Comparison of ENCODE assay signal across 12 cellular contexts in genomic region chr7:55066479-55066878, GRCh38. TPM values are rescaled to one million over a fixed set of nuclear protein-coding genes. Genes with fewer than 3 reads are reported as not detected.
DNase-seq lines count a peak whose midpoint lies in the region; ATAC-seq and TF ChIP-seq lines count a peak whose summit lies in the region.
"Had no signal": no experiment of that assay in that cellular context is flagged by ENCODE, and none has a peak within 500 bp of the region (broad histone marks: within the 10 kb centered on the region; RNA-seq: fewer than 3 reads in every experiment).

No MANE protein-coding gene starts in this region.

- peak overlapping the region; percentile 72 for H3K4me2 ChIP-seq in SK-N-SH

- no peak for TF ChIP-seq EP300 in SK-N-SH (IDR thresholded peaks at IDR 0.05; ENCODE audit: borderline replicate concordance in 1 of 2, low read depth in 1 of 2, low read length in 1 of 2)

- peak overlapping the region in 1 of 2 experiments; percentile 7; a peak in 1 of 4 replicates for H3K4me3 ChIP-seq in SK-N-SH (ENCODE audit: low read depth in 2 of 2, low read length in 1 of 2)
- H3K4me3 ChIP-seq in ectodermal cell (ENCODE audit: insufficient read depth, low read depth, low read length), result no peak overlapping the region
- H3K4me3 ChIP-seq in upper lobe of right lung, result no peak overlapping the region

- TF ChIP-seq CTCF in SK-N-SH (IDR thresholded peaks at IDR 0.05) (no peak), upper lobe of right lung (IDR thresholded peaks at IDR 0.05) (no peak)

- POLR2A ChIA-PET in SK-N-SH (lab: Yijun Ruan, JAX), result no interaction called here

- no peaks in the 10 kb centered on the region; the same call in 1 of the 2 replicates for H4K20me1 ChIP-seq in SK-N-SH (ENCODE audit: insufficient read depth)

- DNase-seq in SK-N-SH (no peak), myocyte (ENCODE audit: low read depth) (peak; percentile 70), upper lobe of right lung (no peak), CD1c-positive myeloid dendritic cell (ENCODE audit: extremely low spot score) (no peak), NCI-H345 treated with DMSO at 0.1 percent for 48 hours (lab: John Stamatoyannopoulos, UW; ENCODE audit: unreplicated experiment) (no peak)
- no peak for DNase-seq in stimulated activated CD4-positive, alpha-beta T cell treated with anti-CD3 and anti-CD28 coated beads, Interleukin-4, amount 100 ng/mL, for 4 hours
- DNase-seq: activated gamma-delta T cell treated with Interleukin-2 at 50 U/mL for 16 hours, KG1, NCI-H524 treated with DMSO at 0.1 percent for 48 hours had no signal

- H3K36me3 ChIP-seq in SK-N-SH (replicated peaks in 1 of 2; ENCODE audit: control insufficient read depth in 1 of 2, insufficient read depth in 2 of 2, low read length in 1 of 2) (peaks cover 3 to 32% of the 10 kb centered on the region in 2 experiments), ectodermal cell (ENCODE audit: control insufficient read depth, insufficient read depth, low read length) (no peaks in the 10 kb centered on the region), upper lobe of right lung (no peaks in the 10 kb centered on the region)

- CTCF ChIA-PET in SK-N-SH (lab: Yijun Ruan, JAX), result interaction anchor here (1.0 to 2.4 kb wide), 4 partner anchors 46 to 278 kb away, joined by 3 to 13 read pairs (median 4); no protein-coding TSS in a partner anchor

- H3F3A ChIP-seq in SK-N-SH (replicated peaks; ENCODE audit: insufficient read depth), result peaks cover 42% of the 10 kb centered on the region

- H3K9me3 ChIP-seq in SK-N-SH, result no peaks in the 10 kb centered on the region
- no peaks in the 10 kb centered on the region for H3K9me3 ChIP-seq in ectodermal cell (ENCODE audit: control insufficient read depth, low read length)
- H3K9me3 ChIP-seq in upper lobe of right lung, result no peaks in the 10 kb centered on the region

- no peak for TF ChIP-seq RAD21 in SK-N-SH (IDR thresholded peaks at IDR 0.05; ENCODE audit: low read length)

- H3K79me2 ChIP-seq in SK-N-SH (ENCODE audit: insufficient read depth), result peaks cover 85% of the 10 kb centered on the region

- H3K9me2 ChIP-seq in SK-N-SH, result no peaks in the 10 kb centered on the region

- no peak overlapping the region for H2AFZ ChIP-seq in SK-N-SH (ENCODE audit: low read depth)

- H3K9ac ChIP-seq in SK-N-SH, result peak overlapping the region; percentile 70

- 74% methylated on average over 6 of the region's 6 CpGs for WGBS in SK-N-SH (ENCODE audit: low lambda C conversion rate)
- 30 to 39% methylated on average over 6 of the region's 6 CpGs for WGBS in ectodermal cell, 2 experiments

- H3K4me1 ChIP-seq in SK-N-SH (ENCODE audit: control insufficient read depth in 1 of 2, insufficient read depth in 2 of 2, low read depth in 1 of 2, low read length in 1 of 2), result peaks cover 13 to 51% of the 10 kb centered on the region in 2 experiments
- peaks cover 36% of the 10 kb centered on the region for H3K4me1 ChIP-seq in ectodermal cell (ENCODE audit: control insufficient read depth, insufficient read depth, low read length)
- H3K4me1 ChIP-seq in upper lobe of right lung, result peaks cover 17% of the 10 kb centered on the region

- ATAC-seq in SK-N-SH treated with all-trans-retinoic acid at 6 μM for 48 hours (no peak), upper lobe of right lung (peak; percentile 53)

- peak overlapping the region; percentile 82 to 97; a peak in 3 of 4 replicates for H3K27ac ChIP-seq in SK-N-SH (ENCODE audit: low read depth in 2 of 2, low read length in 1 of 2)
- H3K27ac ChIP-seq in ectodermal cell (ENCODE audit: insufficient read depth, low read depth, low read length, poor library complexity, severe bottlenecking), result peak overlapping the region; percentile 78
- peak overlapping the region; percentile 72 for H3K27ac ChIP-seq in upper lobe of right lung
- H3K27ac ChIP-seq: 22Rv1 had no signal

- H3K27me3 ChIP-seq in SK-N-SH (ENCODE audit: insufficient read depth), result no peaks in the 10 kb centered on the region
- no peaks in the 10 kb centered on the region for H3K27me3 ChIP-seq in ectodermal cell (ENCODE audit: control insufficient read depth, insufficient read depth, low read length, poor library complexity, severe bottlenecking)
- no peaks in the 10 kb centered on the region for H3K27me3 ChIP-seq in upper lobe of right lung

- intact Hi-C loops in upper lobe of right lung (cut with DNase I), result no loop called here

TF ChIP-seq in SK-N-SH, 30 proteins besides CTCF, POLR2A, EP300 and RAD21:
- TF ChIP-seq RXRA (IDR thresholded peaks at IDR 0.05; ENCODE audit: borderline replicate concordance, low read depth) (no peak), RFX5 (IDR thresholded peaks at IDR 0.05; ENCODE audit: low read length) (no peak), TEAD4 (IDR thresholded peaks at IDR 0.05; ENCODE audit: borderline replicate concordance, insufficient read depth) (no peak), NFIC (IDR thresholded peaks at IDR 0.05; ENCODE audit: borderline replicate concordance) (no peak), MXI1 (IDR thresholded peaks at IDR 0.05; ENCODE audit: low read depth, low read length) (no peak)
- TF ChIP-seq, protein P1, sequence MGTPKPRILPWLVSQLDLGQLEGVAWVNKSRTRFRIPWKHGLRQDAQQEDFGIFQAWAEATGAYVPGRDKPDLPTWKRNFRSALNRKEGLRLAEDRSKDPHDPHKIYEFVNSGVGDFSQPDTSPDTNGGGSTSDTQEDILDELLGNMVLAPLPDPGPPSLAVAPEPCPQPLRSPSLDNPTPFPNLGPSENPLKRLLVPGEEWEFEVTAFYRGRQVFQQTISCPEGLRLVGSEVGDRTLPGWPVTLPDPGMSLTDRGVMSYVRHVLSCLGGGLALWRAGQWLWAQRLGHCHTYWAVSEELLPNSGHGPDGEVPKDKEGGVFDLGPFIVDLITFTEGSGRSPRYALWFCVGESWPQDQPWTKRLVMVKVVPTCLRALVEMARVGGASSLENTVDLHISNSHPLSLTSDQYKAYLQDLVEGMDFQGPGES (IDR thresholded peaks at IDR 0.05; ENCODE audit: low read depth, low read length), result no peak

TF ChIP-seq in SK-N-SH treated with all-trans-retinoic acid at 6 μM for 48 hours, 23 proteins besides CTCF, POLR2A, EP300 and RAD21 (continues in another document):
- no peak for TF ChIP-seq ZFP3 (CRISPR knock-in tag; IDR thresholded peaks at IDR 0.05)
- TF ChIP-seq ZNF565 (CRISPR knock-in tag; conservative IDR thresholded peaks at IDR 0.05; ENCODE audit: low read depth), result no peak
- TF ChIP-seq TOX (CRISPR knock-in tag; IDR thresholded peaks at IDR 0.05; ENCODE audit: borderline replicate concordance), result no peak
- TF ChIP-seq, protein P2, sequence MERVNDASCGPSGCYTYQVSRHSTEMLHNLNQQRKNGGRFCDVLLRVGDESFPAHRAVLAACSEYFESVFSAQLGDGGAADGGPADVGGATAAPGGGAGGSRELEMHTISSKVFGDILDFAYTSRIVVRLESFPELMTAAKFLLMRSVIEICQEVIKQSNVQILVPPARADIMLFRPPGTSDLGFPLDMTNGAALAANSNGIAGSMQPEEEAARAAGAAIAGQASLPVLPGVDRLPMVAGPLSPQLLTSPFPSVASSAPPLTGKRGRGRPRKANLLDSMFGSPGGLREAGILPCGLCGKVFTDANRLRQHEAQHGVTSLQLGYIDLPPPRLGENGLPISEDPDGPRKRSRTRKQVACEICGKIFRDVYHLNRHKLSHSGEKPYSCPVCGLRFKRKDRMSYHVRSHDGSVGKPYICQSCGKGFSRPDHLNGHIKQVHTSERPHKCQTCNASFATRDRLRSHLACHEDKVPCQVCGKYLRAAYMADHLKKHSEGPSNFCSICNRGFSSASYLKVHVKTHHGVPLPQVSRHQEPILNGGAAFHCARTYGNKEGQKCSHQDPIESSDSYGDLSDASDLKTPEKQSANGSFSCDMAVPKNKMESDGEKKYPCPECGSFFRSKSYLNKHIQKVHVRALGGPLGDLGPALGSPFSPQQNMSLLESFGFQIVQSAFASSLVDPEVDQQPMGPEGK (CRISPR knock-in tag; IDR thresholded peaks at IDR 0.05; ENCODE audit: borderline replicate concordance), result no peak
- TF ChIP-seq ZNF8 (CRISPR knock-in tag; IDR thresholded peaks at IDR 0.05), result no peak
- TF ChIP-seq PPARA (CRISPR knock-in tag; IDR thresholded peaks at IDR 0.05; ENCODE audit: borderline replicate concordance), result no peak
- TF ChIP-seq OSR1 (CRISPR knock-in tag; IDR thresholded peaks at IDR 0.05), result no peak
- TF ChIP-seq ZC3H10 (CRISPR knock-in tag; IDR thresholded peaks at IDR 0.05), result no peak
- TF ChIP-seq, protein P3, sequence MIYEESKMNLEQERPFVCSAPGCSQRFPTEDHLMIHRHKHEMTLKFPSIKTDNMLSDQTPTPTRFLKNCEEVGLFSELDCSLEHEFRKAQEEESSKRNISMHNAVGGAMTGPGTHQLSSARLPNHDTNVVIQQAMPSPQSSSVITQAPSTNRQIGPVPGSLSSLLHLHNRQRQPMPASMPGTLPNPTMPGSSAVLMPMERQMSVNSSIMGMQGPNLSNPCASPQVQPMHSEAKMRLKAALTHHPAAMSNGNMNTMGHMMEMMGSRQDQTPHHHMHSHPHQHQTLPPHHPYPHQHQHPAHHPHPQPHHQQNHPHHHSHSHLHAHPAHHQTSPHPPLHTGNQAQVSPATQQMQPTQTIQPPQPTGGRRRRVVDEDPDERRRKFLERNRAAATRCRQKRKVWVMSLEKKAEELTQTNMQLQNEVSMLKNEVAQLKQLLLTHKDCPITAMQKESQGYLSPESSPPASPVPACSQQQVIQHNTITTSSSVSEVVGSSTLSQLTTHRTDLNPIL (CRISPR knock-in tag; IDR thresholded peaks at IDR 0.05; ENCODE audit: low read depth), result no peak
- no peak for TF ChIP-seq RARB (CRISPR knock-in tag; IDR thresholded peaks at IDR 0.05)
- no peak for TF ChIP-seq SNAI2 (CRISPR knock-in tag; IDR thresholded peaks at IDR 0.05)
- TF ChIP-seq TCF4 (CRISPR knock-in tag; IDR thresholded peaks at IDR 0.05; ENCODE audit: borderline replicate concordance), result no peak
- TF ChIP-seq BACH2 (CRISPR knock-in tag; IDR thresholded peaks at IDR 0.05; ENCODE audit: borderline replicate concordance), result no peak
- no peak for TF ChIP-seq GLIS3 (CRISPR knock-in tag; IDR thresholded peaks at IDR 0.05)

RNA-seq across cellular contexts. Expression of gene EGFR, which starts 47.7 kb away (rescaled TPM):
- polyA plus RNA-seq in SK-N-SH (2012; rRNA removed), result 30.7 and 37.6 TPM in 2 replicates
- polyA plus RNA-seq in SK-N-SH (2012; cell fraction: cytosol; rRNA removed), result 28.1 and 35.5 TPM in 2 replicates
- polyA plus RNA-seq in SK-N-SH (2012; cell fraction: nucleus; rRNA removed), result 63.1 and 73.2 TPM in 2 replicates
- polyA plus RNA-seq in ectodermal cell (2013, experiment 1 of 4), result 7.5 TPM
- polyA plus RNA-seq in ectodermal cell (2013, experiment 2 of 4), result 5.6 TPM
- polyA plus RNA-seq in ectodermal cell (2013, experiment 3 of 4), result 6.7 TPM
- 8.4 TPM for polyA plus RNA-seq in ectodermal cell (2013, experiment 4 of 4)
- total RNA-seq in myocyte, result 22.5 and 32.4 TPM in 2 replicates
- polyA plus RNA-seq in myocyte (2012), result 15.6 TPM
- 78.3 TPM for total RNA-seq in upper lobe of right lung
